ENCODE assay signal across 2 cellular contexts in the genomic region with DNA sequence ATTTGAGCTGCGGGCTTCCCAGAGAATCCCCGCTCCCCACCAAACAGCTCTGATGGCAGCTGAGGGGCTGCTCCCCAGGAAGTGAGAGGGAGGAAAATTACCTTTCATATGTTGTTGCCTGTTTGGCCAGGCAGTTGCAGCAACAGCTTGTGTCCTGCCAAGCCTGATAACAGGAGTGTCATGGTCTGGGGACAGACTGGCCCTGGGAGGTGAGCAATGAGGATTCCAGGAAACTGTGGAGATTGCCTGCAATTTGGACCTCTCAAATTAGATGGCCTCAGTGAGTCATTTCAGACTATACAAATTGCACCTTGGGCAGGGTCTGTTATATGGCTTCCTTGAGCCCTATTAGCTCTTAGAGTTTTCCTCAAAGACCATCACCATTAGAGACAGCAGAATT.
TF ChIP-seq lines count a peak whose summit lies in the region.

No MANE protein-coding gene starts in this region.

TF ChIP-seq in liver, 16 proteins besides CTCF, POLR2A, EP300 and RAD21 (continued from another document):
- TF ChIP-seq, protein P1, sequence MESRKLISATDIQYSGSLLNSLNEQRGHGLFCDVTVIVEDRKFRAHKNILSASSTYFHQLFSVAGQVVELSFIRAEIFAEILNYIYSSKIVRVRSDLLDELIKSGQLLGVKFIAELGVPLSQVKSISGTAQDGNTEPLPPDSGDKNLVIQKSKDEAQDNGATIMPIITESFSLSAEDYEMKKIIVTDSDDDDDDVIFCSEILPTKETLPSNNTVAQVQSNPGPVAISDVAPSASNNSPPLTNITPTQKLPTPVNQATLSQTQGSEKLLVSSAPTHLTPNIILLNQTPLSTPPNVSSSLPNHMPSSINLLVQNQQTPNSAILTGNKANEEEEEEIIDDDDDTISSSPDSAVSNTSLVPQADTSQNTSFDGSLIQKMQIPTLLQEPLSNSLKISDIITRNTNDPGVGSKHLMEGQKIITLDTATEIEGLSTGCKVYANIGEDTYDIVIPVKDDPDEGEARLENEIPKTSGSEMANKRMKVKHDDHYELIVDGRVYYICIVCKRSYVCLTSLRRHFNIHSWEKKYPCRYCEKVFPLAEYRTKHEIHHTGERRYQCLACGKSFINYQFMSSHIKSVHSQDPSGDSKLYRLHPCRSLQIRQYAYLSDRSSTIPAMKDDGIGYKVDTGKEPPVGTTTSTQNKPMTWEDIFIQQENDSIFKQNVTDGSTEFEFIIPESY (IDR thresholded peaks at IDR 0.05): no peak
- TF ChIP-seq REST (IDR thresholded peaks at IDR 0.05): no peak
- no peak for TF ChIP-seq HNF4A (conservative IDR thresholded peaks at IDR 0.05)
- no peak for TF ChIP-seq RXRA (IDR thresholded peaks at IDR 0.05)
- TF ChIP-seq GABPA (IDR thresholded peaks at IDR 0.05 in 1 of 2, conservative IDR thresholded peaks at IDR 0.05 in 1 of 2): no peak
- TF ChIP-seq FOXA2 (IDR thresholded peaks at IDR 0.05): no peak
- TF ChIP-seq JUND (IDR thresholded peaks at IDR 0.05): no peak
- TF ChIP-seq, protein P2, sequence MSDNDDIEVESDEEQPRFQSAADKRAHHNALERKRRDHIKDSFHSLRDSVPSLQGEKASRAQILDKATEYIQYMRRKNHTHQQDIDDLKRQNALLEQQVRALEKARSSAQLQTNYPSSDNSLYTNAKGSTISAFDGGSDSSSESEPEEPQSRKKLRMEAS (IDR thresholded peaks at IDR 0.05): no peak
- TF ChIP-seq SP1 (IDR thresholded peaks at IDR 0.05): no peak
- TF ChIP-seq HNF4G (IDR thresholded peaks at IDR 0.05): no peak
TF ChIP-seq in liver: peak in this region for 0.

TF ChIP-seq in HepG2, 621 proteins besides CTCF, POLR2A, EP300 and RAD21 (continued from another document):
- TF ChIP-seq, protein P3, sequence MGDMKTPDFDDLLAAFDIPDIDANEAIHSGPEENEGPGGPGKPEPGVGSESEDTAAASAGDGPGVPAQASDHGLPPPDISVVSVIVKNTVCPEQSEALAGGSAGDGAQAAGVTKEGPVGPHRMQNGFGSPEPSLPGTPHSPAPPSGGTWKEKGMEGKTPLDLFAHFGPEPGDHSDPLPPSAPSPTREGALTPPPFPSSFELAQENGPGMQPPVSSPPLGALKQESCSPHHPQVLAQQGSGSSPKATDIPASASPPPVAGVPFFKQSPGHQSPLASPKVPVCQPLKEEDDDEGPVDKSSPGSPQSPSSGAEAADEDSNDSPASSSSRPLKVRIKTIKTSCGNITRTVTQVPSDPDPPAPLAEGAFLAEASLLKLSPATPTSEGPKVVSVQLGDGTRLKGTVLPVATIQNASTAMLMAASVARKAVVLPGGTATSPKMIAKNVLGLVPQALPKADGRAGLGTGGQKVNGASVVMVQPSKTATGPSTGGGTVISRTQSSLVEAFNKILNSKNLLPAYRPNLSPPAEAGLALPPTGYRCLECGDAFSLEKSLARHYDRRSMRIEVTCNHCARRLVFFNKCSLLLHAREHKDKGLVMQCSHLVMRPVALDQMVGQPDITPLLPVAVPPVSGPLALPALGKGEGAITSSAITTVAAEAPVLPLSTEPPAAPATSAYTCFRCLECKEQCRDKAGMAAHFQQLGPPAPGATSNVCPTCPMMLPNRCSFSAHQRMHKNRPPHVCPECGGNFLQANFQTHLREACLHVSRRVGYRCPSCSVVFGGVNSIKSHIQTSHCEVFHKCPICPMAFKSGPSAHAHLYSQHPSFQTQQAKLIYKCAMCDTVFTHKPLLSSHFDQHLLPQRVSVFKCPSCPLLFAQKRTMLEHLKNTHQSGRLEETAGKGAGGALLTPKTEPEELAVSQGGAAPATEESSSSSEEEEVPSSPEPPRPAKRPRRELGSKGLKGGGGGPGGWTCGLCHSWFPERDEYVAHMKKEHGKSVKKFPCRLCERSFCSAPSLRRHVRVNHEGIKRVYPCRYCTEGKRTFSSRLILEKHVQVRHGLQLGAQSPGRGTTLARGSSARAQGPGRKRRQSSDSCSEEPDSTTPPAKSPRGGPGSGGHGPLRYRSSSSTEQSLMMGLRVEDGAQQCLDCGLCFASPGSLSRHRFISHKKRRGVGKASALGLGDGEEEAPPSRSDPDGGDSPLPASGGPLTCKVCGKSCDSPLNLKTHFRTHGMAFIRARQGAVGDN (CRISPR knock-in tag; IDR thresholded peaks at IDR 0.05): no peak
- TF ChIP-seq SSRP1 (CRISPR knock-in tag; IDR thresholded peaks at IDR 0.05) (no peak), MTA3 (CRISPR knock-in tag; IDR thresholded peaks at IDR 0.05) (no peak), ZNF569 (CRISPR knock-in tag; IDR thresholded peaks at IDR 0.05; ENCODE audit: borderline replicate concordance) (no peak), ZNF121 (CRISPR knock-in tag; IDR thresholded peaks at IDR 0.05) (no peak), ZNF841 (CRISPR knock-in tag; IDR thresholded peaks at IDR 0.05; ENCODE audit: borderline replicate concordance) (no peak), SRY (CRISPR knock-in tag; IDR thresholded peaks at IDR 0.05) (no peak), ZNF670 (CRISPR knock-in tag; IDR thresholded peaks at IDR 0.05; ENCODE audit: borderline replicate concordance) (no peak), RFXAP (CRISPR knock-in tag; IDR thresholded peaks at IDR 0.05; ENCODE audit: borderline replicate concordance) (no peak), ZNF878 (CRISPR knock-in tag; IDR thresholded peaks at IDR 0.05) (no peak)
- TF ChIP-seq, protein P4, sequence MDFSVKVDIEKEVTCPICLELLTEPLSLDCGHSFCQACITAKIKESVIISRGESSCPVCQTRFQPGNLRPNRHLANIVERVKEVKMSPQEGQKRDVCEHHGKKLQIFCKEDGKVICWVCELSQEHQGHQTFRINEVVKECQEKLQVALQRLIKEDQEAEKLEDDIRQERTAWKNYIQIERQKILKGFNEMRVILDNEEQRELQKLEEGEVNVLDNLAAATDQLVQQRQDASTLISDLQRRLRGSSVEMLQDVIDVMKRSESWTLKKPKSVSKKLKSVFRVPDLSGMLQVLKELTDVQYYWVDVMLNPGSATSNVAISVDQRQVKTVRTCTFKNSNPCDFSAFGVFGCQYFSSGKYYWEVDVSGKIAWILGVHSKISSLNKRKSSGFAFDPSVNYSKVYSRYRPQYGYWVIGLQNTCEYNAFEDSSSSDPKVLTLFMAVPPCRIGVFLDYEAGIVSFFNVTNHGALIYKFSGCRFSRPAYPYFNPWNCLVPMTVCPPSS (IDR thresholded peaks at IDR 0.05): no peak
- TF ChIP-seq, protein P5, sequence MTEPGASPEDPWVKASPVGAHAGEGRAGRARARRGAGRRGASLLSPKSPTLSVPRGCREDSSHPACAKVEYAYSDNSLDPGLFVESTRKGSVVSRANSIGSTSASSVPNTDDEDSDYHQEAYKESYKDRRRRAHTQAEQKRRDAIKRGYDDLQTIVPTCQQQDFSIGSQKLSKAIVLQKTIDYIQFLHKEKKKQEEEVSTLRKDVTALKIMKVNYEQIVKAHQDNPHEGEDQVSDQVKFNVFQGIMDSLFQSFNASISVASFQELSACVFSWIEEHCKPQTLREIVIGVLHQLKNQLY (CRISPR knock-in tag; IDR thresholded peaks at IDR 0.05): no peak
- TF ChIP-seq, protein P6, sequence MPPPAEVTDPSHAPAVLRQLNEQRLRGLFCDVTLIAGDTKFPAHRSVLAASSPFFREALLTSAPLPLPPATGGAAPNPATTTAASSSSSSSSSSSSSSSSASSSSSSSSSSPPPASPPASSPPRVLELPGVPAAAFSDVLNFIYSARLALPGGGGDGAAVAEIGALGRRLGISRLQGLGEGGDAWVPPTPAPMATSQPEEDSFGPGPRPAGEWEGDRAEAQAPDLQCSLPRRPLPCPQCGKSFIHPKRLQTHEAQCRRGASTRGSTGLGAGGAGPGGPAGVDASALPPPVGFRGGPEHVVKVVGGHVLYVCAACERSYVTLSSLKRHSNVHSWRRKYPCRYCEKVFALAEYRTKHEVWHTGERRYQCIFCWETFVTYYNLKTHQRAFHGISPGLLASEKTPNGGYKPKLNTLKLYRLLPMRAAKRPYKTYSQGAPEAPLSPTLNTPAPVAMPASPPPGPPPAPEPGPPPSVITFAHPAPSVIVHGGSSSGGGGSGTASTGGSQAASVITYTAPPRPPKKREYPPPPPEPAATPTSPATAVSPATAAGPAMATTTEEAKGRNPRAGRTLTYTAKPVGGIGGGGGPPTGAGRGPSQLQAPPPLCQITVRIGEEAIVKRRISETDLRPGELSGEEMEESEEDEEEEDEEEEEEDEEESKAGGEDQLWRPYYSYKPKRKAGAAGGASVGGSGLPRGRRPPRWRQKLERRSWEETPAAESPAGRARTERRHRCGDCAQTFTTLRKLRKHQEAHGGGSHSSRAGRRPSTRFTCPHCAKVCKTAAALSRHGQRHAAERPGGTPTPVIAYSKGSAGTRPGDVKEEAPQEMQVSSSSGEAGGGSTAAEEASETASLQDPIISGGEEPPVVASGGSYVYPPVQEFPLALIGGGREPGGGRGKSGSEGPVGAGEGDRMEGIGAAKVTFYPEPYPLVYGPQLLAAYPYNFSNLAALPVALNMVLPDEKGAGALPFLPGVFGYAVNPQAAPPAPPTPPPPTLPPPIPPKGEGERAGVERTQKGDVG (CRISPR knock-in tag; IDR thresholded peaks at IDR 0.05; ENCODE audit: borderline replicate concordance): no peak
